ENCODE assay signal across 8 cellular contexts in genomic region chr10:20503186-20503585, GRCh38.
"Had no signal": no experiment of that assay in that cellular context is flagged by ENCODE, and none has a peak within 500 bp of the region (broad histone marks: within the 10 kb centered on the region; RNA-seq: fewer than 3 reads in every experiment).

No MANE protein-coding gene starts in this region.

- H3K4me3 ChIP-seq: GM23338, HAP-1 had no signal

- FAIRE-seq: H1, H54, HepG2 had no signal

- H3K4me1 ChIP-seq: HAP-1 had no signal

- H3K36me3 ChIP-seq: HAP-1 had no signal

- DNase-seq: HFFc6 had no signal

- H3K9me3 ChIP-seq: HAP-1 had no signal

- ATAC-seq: GM23338, HCT116, HepG2 had no signal

- H3K27ac ChIP-seq: HL-60 had no signal
